8 cellular contexts compared by ENCODE assay signal in genomic region chr6:70955441-70956190, GRCh38. TPM values are rescaled to one million over a fixed set of nuclear protein-coding genes. Genes with fewer than 3 reads are reported as not detected.
DNase-seq lines count a peak whose midpoint lies in the region; ATAC-seq and TF ChIP-seq lines count a peak whose summit lies in the region.

No MANE protein-coding gene starts in this region.

- CTCF ChIA-PET in CD4-positive, alpha-beta memory T cell (lab: Charles Lee; ENCODE audit: partially characterized antibody), result interaction anchor here (0.6 to 2.8 kb wide), 31 partner anchors 9 to 735 kb away, joined by 3 to 42 read pairs (median 4); partner anchors contain the start of gene SMAP1

- H3K4me1 Mint-ChIP-seq in CD4-positive, alpha-beta memory T cell, result peaks cover 6 to 26% (median 10%) of the 10 kb centered on the region in 4 donors

- peaks cover 12% of the 10 kb centered on the region for H3K4me1 ChIP-seq in CD4-positive, alpha-beta memory T cell (ENCODE audit: insufficient read depth, low read length)

- H3K4me3 Mint-ChIP-seq in CD4-positive, alpha-beta memory T cell, result peak overlapping the region; percentile 75 to 88 (median 78)

- no peaks in the 10 kb centered on the region for H3K9me3 ChIP-seq in CD4-positive, alpha-beta memory T cell (ENCODE audit: control insufficient read depth in 1 of 2, low read length in 2 of 2)

- POLR2A ChIA-PET in CD4-positive, alpha-beta memory T cell (lab: Charles Lee; ENCODE audit: partially characterized antibody), result interaction anchor here (1.1 kb wide), 1 partner anchor 333 kb away, joined by 3 read pairs; the partner anchor contains the start of gene OGFRL1

- ATAC-seq in GM19455 (IDR thresholded peaks at IDR 0.05; ENCODE audit: unreplicated experiment), result peak; percentile 95
- peak; percentile 97 for ATAC-seq in HG03565 (IDR thresholded peaks at IDR 0.05; ENCODE audit: unreplicated experiment)

- H3K36me3 ChIP-seq in CD4-positive, alpha-beta memory T cell (ENCODE audit: insufficient read depth, low read length), result no peaks in the 10 kb centered on the region

- DNase-seq in CD4-positive, alpha-beta memory T cell, result peak; percentile 72 to 83 (median 81)
- peak; percentile 90 for DNase-seq in NCI-H82 (lab: John Stamatoyannopoulos, UW)
- peak; percentile 36 for DNase-seq in activated CD8-positive, alpha-beta memory T cell treated with anti-CD3 and anti-CD28 coated beads, Interleukin-2, amount 50 U/mL, for 1 hour (ENCODE audit: extremely low read depth)
- peak; percentile 90 for DNase-seq in epithelial cell of esophagus (ENCODE audit: low read depth)
- DNase-seq in midbrain (lab: John Stamatoyannopoulos, UW), result peak; percentile 76
- peak; percentile 77 for DNase-seq in stimulated activated CD8-positive, alpha-beta memory T cell treated with anti-CD3 and anti-CD28 coated beads, Interleukin-15, amount 100 ng/mL, for 24 hours (ENCODE audit: low read depth)

- H3K27me3 ChIP-seq in CD4-positive, alpha-beta memory T cell (ENCODE audit: insufficient read depth, low read length), result peaks cover 13% of the 10 kb centered on the region

- no peak overlapping the region for H3K27ac ChIP-seq in CD4-positive, alpha-beta memory T cell (ENCODE audit: low read depth, low read length)

- peak overlapping the region; percentile 47 to 51 for H3K4me3 ChIP-seq in CD4-positive, alpha-beta memory T cell (ENCODE audit: low read length in 2 of 2)
- H3K4me3 ChIP-seq in epithelial cell of esophagus (ENCODE audit: low read length), result peak overlapping the region; percentile 35

- peak; percentile 67 for TF ChIP-seq CTCF in epithelial cell of esophagus (IDR thresholded peaks at IDR 0.05; ENCODE audit: insufficient read depth, low read depth, low read length, missing control alignments)

- H3K27ac Mint-ChIP-seq in CD4-positive, alpha-beta memory T cell, result peak overlapping the region in 1 of 7 donors; percentile 7

- H3K27me3 Mint-ChIP-seq in CD4-positive, alpha-beta memory T cell, result peaks cover 40 to 43% of the 10 kb centered on the region in 2 donors

- no peaks in the 10 kb centered on the region for H3K9me3 Mint-ChIP-seq in CD4-positive, alpha-beta memory T cell

- no peaks in the 10 kb centered on the region for H3K36me3 Mint-ChIP-seq in CD4-positive, alpha-beta memory T cell

- intact Hi-C loops in CD4-positive, alpha-beta memory T cell (cut with micrococcal nuclease), result loop anchor here (1.0 to 2.0 kb wide), 4 partner anchors 249 to 645 kb away; partner anchors contain the start of gene FAM135A

RNA-seq across cellular contexts. Expression of gene B3GAT2, which starts 1.2 kb away (rescaled TPM):
- not detected for total RNA-seq in CD4-positive, alpha-beta memory T cell
- under 1 TPM; 0.27 to 0.37 TPM for polyA plus RNA-seq in CD4-positive, alpha-beta memory T cell

Comparison
In these comparisons a context has a peak if more than half of its experiments do, and no peak if none do; other contexts are left out.
1. DNase-seq: peak in every context shown above with its lines; median percentile 90 in NCI-H82; 90 in epithelial cell of esophagus; 81 in CD4-positive, alpha-beta memory T cell; 77 in stimulated activated CD8-positive, alpha-beta memory T cell treated with anti-CD3 and anti-CD28 coated beads, Interleukin-15, amount 100 ng/mL, for 24 hours; 76 in midbrain; 36 in activated CD8-positive, alpha-beta memory T cell treated with anti-CD3 and anti-CD28 coated beads, Interleukin-2, amount 50 U/mL, for 1 hour.